5 cellular contexts compared by ENCODE assay signal in the genomic region with DNA sequence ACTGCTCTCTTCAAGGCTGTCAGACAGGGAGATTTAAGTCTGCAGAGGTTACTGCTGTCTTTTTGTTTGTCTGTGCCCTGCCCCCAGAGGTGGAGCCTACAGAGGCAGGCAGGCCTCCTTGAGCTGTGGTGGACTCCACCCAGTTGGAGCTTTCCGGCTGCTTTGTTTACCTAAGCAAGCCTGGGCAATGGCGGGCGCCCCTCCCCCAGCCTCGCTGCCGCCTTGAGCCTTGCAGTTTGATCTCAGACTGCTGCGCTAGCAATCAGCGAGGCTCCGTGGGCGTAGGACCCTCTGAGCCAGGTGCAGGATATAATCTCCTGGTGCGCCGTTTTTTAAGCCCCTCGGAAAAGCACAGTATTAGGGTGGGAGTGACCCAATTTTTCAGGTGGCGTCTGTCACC.
DNase-seq lines count a peak whose midpoint lies in the region; ATAC-seq, FAIRE-seq and TF ChIP-seq lines count a peak whose summit lies in the region.
"Not testable (repeated sequence)": the region's sequence is repeated elsewhere in the genome, so short reads cannot be mapped to it uniquely, and the experiment has no call there.

No MANE protein-coding gene starts in this region.

- in situ Hi-C loops in HepG2 (cut with HindIII; ENCODE audit: extremely low pct_ligation_motif_present, low pct_unique_long_range_greater_than_20kb), result not testable (repeated sequence)

- not testable (repeated sequence) for H3K27me3 ChIP-seq in HepG2 (ENCODE audit: control insufficient read depth in 1 of 2, insufficient read depth in 2 of 2, low read length in 2 of 2)

- not testable (repeated sequence) for ATAC-seq in HepG2

- H3K36me3 ChIP-seq in HepG2 (replicated peaks in 1 of 2; ENCODE audit: control insufficient read depth in 1 of 2, insufficient read depth in 2 of 2, low read length in 2 of 2), result not testable (repeated sequence)

- CTCF ChIA-PET in HepG2 (lab: Yijun Ruan, JAX; ENCODE audit: low intra/inter-chr PET ratio, low total read pairs), result not testable (repeated sequence)

- not testable (repeated sequence) for H3K4me2 ChIP-seq in HepG2 (ENCODE audit: low read depth, low read length)

- intact Hi-C loops in HepG2 (cut with micrococcal nuclease; ENCODE audit: unreplicated experiment), result not testable (repeated sequence)

- FAIRE-seq in HepG2 (lab: Jason Lieb, UNC), result not testable (repeated sequence)

- POLR2A ChIA-PET in HepG2 (lab: Yijun Ruan, JAX), result not testable (repeated sequence)

- WGBS in HepG2 (ENCODE audit: low lambda C conversion rate), result 90% methylated on average over 6 of the region's 13 CpGs

- not testable (repeated sequence) for H4K20me1 ChIP-seq in HepG2 (ENCODE audit: insufficient read depth, low read length)

- TF ChIP-seq CTCF in C4-2B (conservative IDR thresholded peaks at IDR 0.05); LNCaP clone FGC (IDR thresholded peaks at IDR 0.05; ENCODE audit: control insufficient read depth, extremely low read depth, insufficient read depth); HepG2 (CRISPR knock-in tag; IDR thresholded peaks at IDR 0.05): not testable (repeated sequence)

- BruUV-seq in HepG2 (replicated peaks; lab: Mats Ljungman, UMichigan), result not testable (repeated sequence)

- not testable (repeated sequence) for TF ChIP-seq RAD21 in HepG2 (CRISPR knock-in tag; IDR thresholded peaks at IDR 0.05)

- TF ChIP-seq POLR2A in HepG2 (IDR thresholded peaks at IDR 0.05; ENCODE audit: insufficient read depth in 1 of 2, low read depth in 2 of 2, low read length in 2 of 2), result not testable (repeated sequence)

- not testable (repeated sequence) for H3K9ac ChIP-seq in HepG2 (ENCODE audit: insufficient read depth, low read depth, low read length)

- H3K9me3 ChIP-seq in HepG2 (ENCODE audit: low read length), result not testable (repeated sequence)

- not testable (repeated sequence) for H3K79me2 ChIP-seq in HepG2 (ENCODE audit: insufficient read depth, low read length)

- TF ChIP-seq EP300 in HepG2 (IDR thresholded peaks at IDR 0.05; ENCODE audit: low read depth in 2 of 2, low read length in 2 of 2); HepG2 (CRISPR knock-in tag; IDR thresholded peaks at IDR 0.05; ENCODE audit: borderline replicate concordance): not testable (repeated sequence)

- not testable (repeated sequence) for H2AFZ ChIP-seq in HepG2 (ENCODE audit: low read length)

- peak overlapping the region; percentile 41; the same call in 1 of the 2 replicates for H3K27ac ChIP-seq in C4-2B
- not testable (repeated sequence) for H3K27ac ChIP-seq in HepG2 (ENCODE audit: extremely low read length, insufficient read depth, low read length)

- 0 out of 2 replicates have a peak overlapping the region, but pooled peaks have one; percentile 18 for H3K4me3 ChIP-seq in LNCaP clone FGC (ENCODE audit: low read depth, low read length)
- H3K4me3 ChIP-seq in HepG2 (replicated peaks in 1 of 3; ENCODE audit: insufficient read depth in 1 of 3, low read depth in 2 of 3, low read length in 3 of 3), result not testable (repeated sequence)

- peaks cover 15% of the 10 kb centered on the region for H3K4me1 ChIP-seq in HepG2 (ENCODE audit: insufficient read depth, low read length)

- DNase-seq in LNCaP clone FGC (ENCODE audit: low read depth) (peak; percentile 14), NCI-H69 (lab: John Stamatoyannopoulos, UW) (peak; percentile 22), RPMI8226 (peak; percentile 26)
- DNase-seq in HepG2 (ENCODE audit: low spot score), result not testable (repeated sequence)

TF ChIP-seq in HepG2, 621 proteins besides CTCF, POLR2A, EP300 and RAD21:
- TF ChIP-seq, protein P1, sequence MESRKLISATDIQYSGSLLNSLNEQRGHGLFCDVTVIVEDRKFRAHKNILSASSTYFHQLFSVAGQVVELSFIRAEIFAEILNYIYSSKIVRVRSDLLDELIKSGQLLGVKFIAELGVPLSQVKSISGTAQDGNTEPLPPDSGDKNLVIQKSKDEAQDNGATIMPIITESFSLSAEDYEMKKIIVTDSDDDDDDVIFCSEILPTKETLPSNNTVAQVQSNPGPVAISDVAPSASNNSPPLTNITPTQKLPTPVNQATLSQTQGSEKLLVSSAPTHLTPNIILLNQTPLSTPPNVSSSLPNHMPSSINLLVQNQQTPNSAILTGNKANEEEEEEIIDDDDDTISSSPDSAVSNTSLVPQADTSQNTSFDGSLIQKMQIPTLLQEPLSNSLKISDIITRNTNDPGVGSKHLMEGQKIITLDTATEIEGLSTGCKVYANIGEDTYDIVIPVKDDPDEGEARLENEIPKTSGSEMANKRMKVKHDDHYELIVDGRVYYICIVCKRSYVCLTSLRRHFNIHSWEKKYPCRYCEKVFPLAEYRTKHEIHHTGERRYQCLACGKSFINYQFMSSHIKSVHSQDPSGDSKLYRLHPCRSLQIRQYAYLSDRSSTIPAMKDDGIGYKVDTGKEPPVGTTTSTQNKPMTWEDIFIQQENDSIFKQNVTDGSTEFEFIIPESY (CRISPR knock-in tag; IDR thresholded peaks at IDR 0.05), result peak; percentile 91
- TF ChIP-seq ZNF281 (CRISPR knock-in tag; IDR thresholded peaks at IDR 0.05; ENCODE audit: borderline replicate concordance), result peak; percentile 58; the same call in 1 of the 2 replicates
